Comparison of ENCODE assay signal across 17 cellular contexts in genomic region chr2:68236876-68237275, GRCh38. TPM values are rescaled to one million over a fixed set of nuclear protein-coding genes. Genes with fewer than 3 reads are reported as not detected.
DNase-seq lines count a peak whose midpoint lies in the region; ATAC-seq and TF ChIP-seq lines count a peak whose summit lies in the region.
"Had no signal": no experiment of that assay in that cellular context is flagged by ENCODE, and none has a peak within 500 bp of the region (broad histone marks: within the 10 kb centered on the region; RNA-seq: fewer than 3 reads in every experiment).

No MANE protein-coding gene starts in this region.

- no peak overlapping the region for H3K27ac Mint-ChIP-seq in activated T-helper 17 cell treated with anti-CD3 and anti-CD28 coated beads, Interleukin-2, amount 50 U/mL, for 72 hours
- peak overlapping the region in 1 of 2 donors; percentile 68 for H3K27ac Mint-ChIP-seq in effector memory CD8-positive, alpha-beta T cell
- H3K27ac Mint-ChIP-seq: stimulated activated memory B cell treated with anti-CD40 and anti-IgM and Interleukin-4, amounts not matched to agents 10 μg/mL and 1 μg/mL and 100 μg/mL, for 72 hours had no signal

- no peaks in the 10 kb centered on the region for H3K27me3 ChIP-seq in cardiac muscle cell
- no peaks in the 10 kb centered on the region for H3K27me3 ChIP-seq in heart right ventricle
- no peaks in the 10 kb centered on the region for H3K27me3 ChIP-seq in mesenchymal stem cell (ENCODE audit: control insufficient read depth in 1 of 2, insufficient read depth in 1 of 2, low read length in 2 of 2)
- H3K27me3 ChIP-seq in tibial artery = no peaks in the 10 kb centered on the region
- H3K27me3 ChIP-seq: MG63 had no signal

- no peak overlapping the region for H2AK5ac ChIP-seq in mesenchymal stem cell (ENCODE audit: low read length, severe bottlenecking)

- H4K91ac ChIP-seq in mesenchymal stem cell (ENCODE audit: low read length) = no peak overlapping the region

- H3K27ac ChIP-seq in cardiac muscle cell (peak overlapping the region; percentile 44), heart right ventricle (peak overlapping the region in 2 of 10 donors; percentile 7 to 18), mesenchymal stem cell (ENCODE audit: low read length, poor library complexity, severe bottlenecking) (peak overlapping the region; percentile 59), tibial artery (peak overlapping the region; percentile 1 to 22), caudate nucleus (ENCODE audit: low read depth, low read length) (no peak overlapping the region)
- H3K27ac ChIP-seq: WERI-Rb-1 had no signal

- no peak overlapping the region for H2BK15ac ChIP-seq in mesenchymal stem cell (ENCODE audit: low read depth, poor library complexity, severe bottlenecking)

- no peak overlapping the region for H3K9ac ChIP-seq in mesenchymal stem cell (ENCODE audit: low read length)

- H3K4me1 Mint-ChIP-seq in activated T-helper 17 cell treated with anti-CD3 and anti-CD28 coated beads, Interleukin-2, amount 50 U/mL, for 72 hours = peaks cover 55% of the 10 kb centered on the region
- peaks cover 50 to 75% of the 10 kb centered on the region in 2 donors for H3K4me1 Mint-ChIP-seq in effector memory CD8-positive, alpha-beta T cell (ENCODE audit: low read depth in 2 of 2)

- peaks cover 36% of the 10 kb centered on the region for H3K36me3 Mint-ChIP-seq in activated T-helper 17 cell treated with anti-CD3 and anti-CD28 coated beads, Interleukin-2, amount 50 U/mL, for 72 hours (ENCODE audit: low read depth)
- H3K36me3 Mint-ChIP-seq in effector memory CD8-positive, alpha-beta T cell (ENCODE audit: insufficient read depth) = peaks cover 9% of the 10 kb centered on the region

- H3K4me3 ChIP-seq in cardiac muscle cell (no peak overlapping the region), heart right ventricle (no peak overlapping the region), mesenchymal stem cell (ENCODE audit: insufficient read depth in 1 of 2, low read depth in 1 of 2, low read length in 2 of 2) (no peak overlapping the region), tibial artery (no peak overlapping the region)
- H3K4me3 ChIP-seq: MG63 had no signal

- H3K4ac ChIP-seq in mesenchymal stem cell (ENCODE audit: low read depth in 1 of 2, low read length in 2 of 2) = no peak overlapping the region

- no peak for ATAC-seq in heart right ventricle
- no peak for ATAC-seq in activated T-helper 17 cell treated with anti-CD3 and anti-CD28 coated beads, Interleukin-2, amount 50 U/mL, for 72 hours (replicated peaks)
- no peak for ATAC-seq in effector memory CD8-positive, alpha-beta T cell (replicated peaks)

- no peak overlapping the region for H3K18ac ChIP-seq in mesenchymal stem cell (ENCODE audit: low read depth in 1 of 2, low read length in 2 of 2)

- no peak for TF ChIP-seq CTCF in cardiac muscle cell (IDR thresholded peaks at IDR 0.05; ENCODE audit: low read depth, low read length)
- TF ChIP-seq CTCF in heart right ventricle (IDR thresholded peaks at IDR 0.05) = no peak
- TF ChIP-seq CTCF in tibial artery (IDR thresholded peaks at IDR 0.05) = no peak

- H3K9me3 ChIP-seq in cardiac muscle cell (ENCODE audit: low read depth) = no peaks in the 10 kb centered on the region
- no peaks in the 10 kb centered on the region for H3K9me3 ChIP-seq in heart right ventricle
- H3K9me3 ChIP-seq in mesenchymal stem cell (ENCODE audit: control insufficient read depth, low read length) = no peaks in the 10 kb centered on the region
- H3K9me3 ChIP-seq in tibial artery = no peaks in the 10 kb centered on the region
- H3K9me3 ChIP-seq: MG63 had no signal

- H3K4me3 Mint-ChIP-seq in activated T-helper 17 cell treated with anti-CD3 and anti-CD28 coated beads, Interleukin-2, amount 50 U/mL, for 72 hours = peak overlapping the region; percentile 62
- H3K4me3 Mint-ChIP-seq in effector memory CD8-positive, alpha-beta T cell = no peak overlapping the region
- H3K4me3 Mint-ChIP-seq: activated T-helper 1 cell treated with anti-CD3 and anti-CD28 coated beads, Interleukin-12 subunit alpha, Interleukin-12 subunit beta, Interleukin-2, Interleukin-4 antibody, amounts not matched to agents 30 ng/mL and 10 ng/mL and 1 ng/mL, durations not matched to agents 14 hours and 24 hours and 36 hours; T-helper 1 cell treated with Interleukin-12 subunit alpha and Interleukin-12 subunit beta and Interleukin-4 antibody, amounts not matched to agents 30 μg/mL and 1 μg/mL, for 36 hours had no signal

- no peak overlapping the region for H2BK5ac ChIP-seq in mesenchymal stem cell (ENCODE audit: low read depth, low read length, poor library complexity, severe bottlenecking)

- no peak overlapping the region for H3K14ac ChIP-seq in mesenchymal stem cell (ENCODE audit: low read length in 2 of 2)

- H3K36me3 ChIP-seq in cardiac muscle cell (no peaks in the 10 kb centered on the region), heart right ventricle (no peaks in the 10 kb centered on the region), mesenchymal stem cell (ENCODE audit: control insufficient read depth in 1 of 2, insufficient read depth in 2 of 2, low read depth in 1 of 2, low read length in 2 of 2) (peaks cover 0 to 7% of the 10 kb centered on the region in 2 experiments), tibial artery (no peaks in the 10 kb centered on the region)
- H3K36me3 ChIP-seq: WERI-Rb-1 had no signal

- no peak overlapping the region for H2BK12ac ChIP-seq in mesenchymal stem cell (ENCODE audit: low read length in 2 of 2)

- no peaks in the 10 kb centered on the region for H3K9me3 Mint-ChIP-seq in activated T-helper 17 cell treated with anti-CD3 and anti-CD28 coated beads, Interleukin-2, amount 50 U/mL, for 72 hours
- H3K9me3 Mint-ChIP-seq in effector memory CD8-positive, alpha-beta T cell = no peaks in the 10 kb centered on the region
- H3K9me3 Mint-ChIP-seq: activated T-helper 1 cell treated with anti-CD3 and anti-CD28 coated beads, Interleukin-12 subunit alpha, Interleukin-12 subunit beta, Interleukin-2, Interleukin-4 antibody, amounts not matched to agents 30 ng/mL and 10 ng/mL and 1 ng/mL, durations not matched to agents 14 hours and 24 hours and 36 hours; naive thymus-derived CD8-positive, alpha-beta T cell; stimulated activated memory B cell treated with anti-CD40 and anti-IgM and Interleukin-4, amounts not matched to agents 10 μg/mL and 1 μg/mL and 100 μg/mL, for 72 hours; T-helper 1 cell treated with Interleukin-12 subunit alpha and Interleukin-12 subunit beta and Interleukin-4 antibody, amounts not matched to agents 30 μg/mL and 1 μg/mL, for 36 hours had no signal

- H4K8ac ChIP-seq in mesenchymal stem cell (ENCODE audit: low read length) = no peak overlapping the region

- H2BK120ac ChIP-seq in mesenchymal stem cell (ENCODE audit: low read depth, low read length) = no peak overlapping the region

- peaks cover 29% of the 10 kb centered on the region for H3K4me1 ChIP-seq in cardiac muscle cell (ENCODE audit: low read depth)
- peaks cover 4 to 96% (median 84%) of the 10 kb centered on the region in 9 donors for H3K4me1 ChIP-seq in heart right ventricle
- H3K4me1 ChIP-seq in mesenchymal stem cell (ENCODE audit: control insufficient read depth, insufficient read depth, low read depth, low read length) = no peaks in the 10 kb centered on the region
- peaks cover 0 to 81% (median 29%) of the 10 kb centered on the region in 4 donors for H3K4me1 ChIP-seq in tibial artery

- DNase-seq in cardiac muscle cell (ENCODE audit: low read depth in 1 of 2, low spot score in 1 of 2) (no peak), heart right ventricle (no peak), mesenchymal stem cell (no peak), tibial artery (no peak), caudate nucleus (lab: John Stamatoyannopoulos, UW) (no peak), DMS153 treated with DMSO at 0.1 percent for 48 hours (lab: John Stamatoyannopoulos, UW; ENCODE audit: unreplicated experiment) (no peak)
- no peak for DNase-seq in effector memory CD8-positive, alpha-beta T cell
- DNase-seq: central memory CD4-positive, alpha-beta T cell; left ventricle myocardium superior; MG63; NCI-H187; WERI-Rb-1 had no signal

- no peaks in the 10 kb centered on the region for H3K79me1 ChIP-seq in mesenchymal stem cell (replicated peaks; ENCODE audit: low read length, poor library complexity, severe bottlenecking)

- H3K4me2 ChIP-seq in mesenchymal stem cell (ENCODE audit: low read length, poor library complexity, severe bottlenecking) = no peak overlapping the region

- intact Hi-C loops in heart right ventricle (cut with DNase I) = no loop called here
- intact Hi-C loops in tibial artery (cut with DNase I; ENCODE audit: low total_unique reads) = no loop called here

- no peak overlapping the region for H3K23ac ChIP-seq in mesenchymal stem cell (ENCODE audit: low read length in 2 of 2)

- H3K27me3 Mint-ChIP-seq in activated T-helper 17 cell treated with anti-CD3 and anti-CD28 coated beads, Interleukin-2, amount 50 U/mL, for 72 hours = no peaks in the 10 kb centered on the region
- H3K27me3 Mint-ChIP-seq in effector memory CD8-positive, alpha-beta T cell = no peaks in the 10 kb centered on the region
- H3K27me3 Mint-ChIP-seq: naive thymus-derived CD8-positive, alpha-beta T cell; stimulated activated memory B cell treated with anti-CD40 and anti-IgM and Interleukin-4, amounts not matched to agents 10 μg/mL and 1 μg/mL and 100 μg/mL, for 72 hours had no signal

- no peak overlapping the region for H2AFZ ChIP-seq in mesenchymal stem cell (ENCODE audit: low read depth, low read length)

RNA-seq across cellular contexts. Expression of gene PPP3R1, which starts 15.5 kb away (rescaled TPM):
- total RNA-seq in cardiac muscle cell (16.3 and 17.0 TPM in 2 replicates), heart right ventricle (10 to 100 TPM; 32.5 to 46.1 (median 39.3) TPM)
- polyA plus RNA-seq in cardiac muscle cell (2.3 and 4.4 TPM in 2 replicates), heart right ventricle (10 to 100 TPM in 1 of 2 donors, 1 to 10 TPM in 1; 8.4 to 13.3 TPM)
- total RNA-seq in activated T-helper 17 cell treated with anti-CD3 and anti-CD28 coated beads, Interleukin-2, amount 50 U/mL, for 72 hours = 10 to 100 TPM; 54.1 to 70.0 TPM
- 28.6 TPM for polyA plus RNA-seq in mesenchymal stem cell (2013, experiment 1 of 2)
- polyA plus RNA-seq in mesenchymal stem cell (2013, experiment 2 of 2) = 29.2 TPM
